In the genomic region with DNA sequence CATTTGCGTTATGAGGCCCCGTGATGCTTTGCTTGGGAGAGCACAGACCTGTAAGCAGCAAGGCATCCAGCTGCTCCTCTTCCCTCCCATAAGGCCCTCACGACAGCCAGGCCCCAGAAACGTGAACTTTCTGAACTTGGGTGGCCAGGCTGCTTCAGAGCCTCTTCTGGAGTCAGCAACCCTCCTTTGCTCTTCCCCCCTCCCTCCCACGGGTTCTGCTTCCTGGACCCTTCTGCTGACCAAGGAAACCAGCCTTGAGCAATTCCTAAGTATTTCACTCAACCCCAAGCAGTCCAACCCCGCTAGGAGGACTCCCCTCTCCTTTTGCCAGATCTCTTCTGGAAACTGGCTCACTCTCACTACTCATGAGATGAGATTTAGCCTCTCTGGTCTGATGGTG, we compare ENCODE assay signal across 1 cellular context.
TF ChIP-seq lines count a peak whose summit lies in the region.

No MANE protein-coding gene starts in this region.

TF ChIP-seq in HepG2, 621 proteins besides CTCF, POLR2A, EP300 and RAD21 (continued from another document):
- TF ChIP-seq, protein P1, sequence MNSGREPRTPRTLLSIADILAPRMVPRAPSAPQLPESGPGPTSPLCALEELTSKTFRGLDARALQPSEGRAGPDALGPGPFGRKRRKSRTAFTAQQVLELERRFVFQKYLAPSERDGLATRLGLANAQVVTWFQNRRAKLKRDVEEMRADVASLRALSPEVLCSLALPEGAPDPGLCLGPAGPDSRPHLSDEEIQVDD (CRISPR knock-in tag; IDR thresholded peaks at IDR 0.05; ENCODE audit: borderline replicate concordance), result no peak
TF ChIP-seq in HepG2: peak in this region for 0.
